27 cellular contexts compared by ENCODE assay signal in genomic region chr10:97960269-97960869, GRCh38.
"Had no signal": no experiment of that assay in that cellular context is flagged by ENCODE, and none has a peak within 500 bp of the region (broad histone marks: within the 10 kb centered on the region; RNA-seq: fewer than 3 reads in every experiment).

No MANE protein-coding gene starts in this region.

- H3K27ac ChIP-seq: Peyer's patch, SJSA1 had no signal

- H3K27me3 ChIP-seq: Peyer's patch had no signal

- DNase-seq: activated CD4-positive, alpha-beta T cell treated with anti-CD3 and anti-CD28 coated beads for 48 hours; activated CD4-positive, alpha-beta T cell treated with anti-CD3 and anti-CD28 coated beads, Interleukin-2, amount 50 U/mL, for 4 hours; activated CD4-positive, CD25-positive, alpha-beta regulatory T cell treated with anti-CD3 and anti-CD28 coated beads, Interleukin-2, amount 50 U/mL, for 72 hours; activated CD8-positive, alpha-beta memory T cell treated with anti-CD3 and anti-CD28 coated beads, Interleukin-2, amount 50 U/mL, for 48 hours; activated CD8-positive, alpha-beta T cell treated with anti-CD3 and anti-CD28 coated beads, Interleukin-2, amount 10 ng/mL, durations not matched to agents 7 days and 5 days; activated effector memory CD4-positive, alpha-beta T cell treated with Interleukin-2 at 50 U/mL for 16 hours; activated naive CD4-positive, alpha-beta T cell treated with Interleukin-2 at 50 U/mL for 16 hours; activated naive CD8-positive, alpha-beta T cell treated with anti-CD3 and anti-CD28 coated beads, Interleukin-2, amount 50 U/mL, for 24 hours; activated T-cell treated with anti-CD3 and anti-CD28 coated beads, Interleukin-2, amount 50 U/mL, for 1 hour; caudate nucleus; Kasumi-1; NCI-H1048; NCI-H146; NCI-H187 treated with DMSO at 0.1 percent for 48 hours; NCI-H2081 treated with DMSO at 0.1 percent for 48 hours; NCI-H2171; NCI-H2227 treated with DMSO at 0.1 percent for 48 hours; NCI-H446 treated with DMSO at 0.1 percent for 48 hours; NCI-H526; NCI-H774; Peyer's patch; SHP77; T-helper 17 cell; T-helper 9 cell had no signal

- H3K4me3 ChIP-seq: Peyer's patch, SJSA1 had no signal

- ATAC-seq: activated CD8-positive, alpha-beta T cell treated with anti-CD3 and anti-CD28 coated beads, Interleukin-2, amount 10 ng/mL, durations not matched to agents 7 days and 5 days; activated naive CD4-positive, alpha-beta T cell treated with anti-CD3 and anti-CD28 coated beads, Interleukin-2, amount 50 U/mL, for 72 hours; activated naive CD8-positive, alpha-beta T cell treated with anti-CD3 and anti-CD28 coated beads, Interleukin-2, amount 50 U/mL, for 24 hours; T-helper 17 cell; WTC11 had no signal

- H3K36me3 Mint-ChIP-seq: activated naive CD4-positive, alpha-beta T cell treated with anti-CD3 and anti-CD28 coated beads, Interleukin-2, amount 50 U/mL, for 72 hours; WTC11 had no signal

- H3K36me3 ChIP-seq: Peyer's patch, SJSA1 had no signal

- H3K9me3 Mint-ChIP-seq: activated naive CD4-positive, alpha-beta T cell treated with anti-CD3 and anti-CD28 coated beads, Interleukin-2, amount 50 U/mL, for 72 hours; activated naive CD8-positive, alpha-beta T cell treated with anti-CD3 and anti-CD28 coated beads, Interleukin-2, amount 50 U/mL, for 24 hours; WTC11 had no signal

- H3K4me1 ChIP-seq: Peyer's patch, SJSA1 had no signal

- H3K9me3 ChIP-seq: Peyer's patch, SJSA1 had no signal

- H3K4me1 Mint-ChIP-seq: activated naive CD8-positive, alpha-beta T cell treated with anti-CD3 and anti-CD28 coated beads, Interleukin-2, amount 50 U/mL, for 24 hours; T-helper 17 cell had no signal

- H3K27ac Mint-ChIP-seq: activated CD8-positive, alpha-beta T cell treated with anti-CD3 and anti-CD28 coated beads, Interleukin-2, amount 10 ng/mL, durations not matched to agents 7 days and 5 days; activated naive CD4-positive, alpha-beta T cell treated with anti-CD3 and anti-CD28 coated beads, Interleukin-2, amount 50 U/mL, for 72 hours; activated naive CD8-positive, alpha-beta T cell treated with anti-CD3 and anti-CD28 coated beads, Interleukin-2, amount 50 U/mL, for 24 hours; T-helper 17 cell; WTC11 had no signal

- H3K4me3 Mint-ChIP-seq: activated CD8-positive, alpha-beta T cell treated with anti-CD3 and anti-CD28 coated beads, Interleukin-2, amount 10 ng/mL, durations not matched to agents 7 days and 5 days; activated naive CD8-positive, alpha-beta T cell treated with anti-CD3 and anti-CD28 coated beads, Interleukin-2, amount 50 U/mL, for 24 hours; T-helper 17 cell; WTC11 had no signal
